15 cellular contexts compared by ENCODE assay signal in the genomic region with DNA sequence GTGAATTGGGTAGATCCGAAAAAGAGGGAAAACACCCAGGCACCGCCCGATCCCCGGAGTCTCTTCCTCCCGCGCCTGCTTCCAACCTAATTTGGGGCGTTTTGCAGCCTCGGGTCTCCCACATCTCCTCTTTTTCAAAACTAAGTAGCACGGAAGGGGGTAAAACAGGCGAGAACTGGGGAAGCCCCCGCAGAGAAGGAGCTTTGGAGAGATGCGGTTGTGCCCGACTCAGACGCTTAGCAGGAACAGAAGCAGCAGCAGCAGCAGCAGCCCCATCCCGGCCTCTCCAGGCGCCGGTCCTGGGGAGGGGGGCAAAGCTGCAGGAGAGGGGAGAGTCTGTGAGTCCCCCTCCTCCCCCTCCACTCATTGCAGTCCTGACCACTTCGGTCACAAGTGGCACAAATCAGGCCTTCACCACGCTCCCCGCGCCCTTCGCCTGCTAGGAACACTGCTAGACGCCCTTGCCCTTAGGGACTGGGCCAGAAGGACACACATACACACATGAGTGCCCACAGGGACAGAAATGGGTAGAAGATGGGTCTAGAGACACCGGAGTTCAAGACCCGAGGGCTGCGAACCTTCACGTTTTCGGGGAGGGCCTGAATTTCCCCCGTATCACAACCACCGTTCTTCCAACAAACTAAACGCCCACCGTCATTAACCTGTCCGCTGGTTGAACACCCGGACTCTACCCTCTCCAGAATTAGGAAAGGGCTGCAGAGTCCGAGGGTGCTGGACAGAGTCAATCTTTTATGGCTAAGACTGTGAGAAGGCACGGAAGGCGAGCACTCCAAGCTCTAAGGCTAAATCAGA.
DNase-seq lines count a peak whose midpoint lies in the region; ATAC-seq and TF ChIP-seq lines count a peak whose summit lies in the region.
"Had no signal": no experiment of that assay in that cellular context is flagged by ENCODE, and none has a peak within 500 bp of the region (broad histone marks: within the 10 kb centered on the region; RNA-seq: fewer than 3 reads in every experiment).

No MANE protein-coding gene starts in this region.

- no peaks in the 10 kb centered on the region for H3K36me3 ChIP-seq in heart left ventricle
- H3K36me3 ChIP-seq: stomach had no signal

- TF ChIP-seq CTCF in heart left ventricle (IDR thresholded peaks at IDR 0.05) (no peak), type B pancreatic cell (conservative IDR thresholded peaks at IDR 0.05) (no peak)

- H3K9me3 ChIP-seq in right cardiac atrium (ENCODE audit: control insufficient read depth, low read length) (no peaks in the 10 kb centered on the region), heart left ventricle (no peaks in the 10 kb centered on the region)
- H3K9me3 ChIP-seq: stomach had no signal

- no peak for TF ChIP-seq POLR2A in heart left ventricle (IDR thresholded peaks at IDR 0.05)

- DNase-seq in right cardiac atrium (no peak), heart left ventricle (no peak), memory B cell (ENCODE audit: low spot score in 2 of 2) (no peak), type B pancreatic cell (ENCODE audit: extremely low spot score, unreplicated experiment) (no peak), DMS53 (lab: John Stamatoyannopoulos, UW) (no peak)
- DNase-seq in activated naive CD8-positive, alpha-beta T cell treated with anti-CD3 and anti-CD28 coated beads, Interleukin-2, amount 50 U/mL, for 24 hours: no peak
- no peak for DNase-seq in stimulated activated CD4-positive, alpha-beta T cell treated with anti-CD3 and anti-CD28 coated beads, Interleukin-15, amount 100 ng/mL, for 24 hours
- DNase-seq: activated naive CD8-positive, alpha-beta T cell treated with anti-CD3 and anti-CD28 coated beads, Interleukin-2, amount 10 ng/mL, durations not matched to agents 7 days and 5 days; DMS 273 treated with DMSO at 0.1 percent for 48 hours; GOT3; KBM-7; NCI-H1417; stomach; SW 1271 had no signal

- no peaks in the 10 kb centered on the region for H3K36me3 Mint-ChIP-seq in activated naive CD8-positive, alpha-beta T cell treated with anti-CD3 and anti-CD28 coated beads, Interleukin-2, amount 50 U/mL, for 24 hours (ENCODE audit: low read depth)
- H3K36me3 Mint-ChIP-seq in memory B cell (no peaks in the 10 kb centered on the region), type B pancreatic cell (no peaks in the 10 kb centered on the region)
- H3K36me3 Mint-ChIP-seq: activated naive CD8-positive, alpha-beta T cell treated with anti-CD3 and anti-CD28 coated beads, Interleukin-2, amount 10 ng/mL, durations not matched to agents 7 days and 5 days had no signal

- ATAC-seq in right cardiac atrium: no peak
- ATAC-seq in heart left ventricle: no peak
- ATAC-seq in activated naive CD8-positive, alpha-beta T cell treated with anti-CD3 and anti-CD28 coated beads, Interleukin-2, amount 50 U/mL, for 24 hours: no peak
- no peak for ATAC-seq in memory B cell (ENCODE audit: low read depth)
- ATAC-seq in GM21515 (IDR thresholded peaks at IDR 0.05; ENCODE audit: unreplicated experiment): no peak

- H3K4me1 ChIP-seq in right cardiac atrium (ENCODE audit: control insufficient read depth, insufficient read depth, low read length): peaks cover 8% of the 10 kb centered on the region
- peaks cover 0 to 52% (median 14%) of the 10 kb centered on the region in 12 donors for H3K4me1 ChIP-seq in heart left ventricle

- peaks cover 28% of the 10 kb centered on the region for H3K4me1 Mint-ChIP-seq in activated naive CD8-positive, alpha-beta T cell treated with anti-CD3 and anti-CD28 coated beads, Interleukin-2, amount 50 U/mL, for 24 hours
- H3K4me1 Mint-ChIP-seq in memory B cell: peaks cover 24% of the 10 kb centered on the region
- H3K4me1 Mint-ChIP-seq in type B pancreatic cell (ENCODE audit: unreplicated experiment): peaks cover 7% of the 10 kb centered on the region

- H3K4me3 ChIP-seq in right cardiac atrium (ENCODE audit: low read length): peak overlapping the region; percentile 8
- H3K4me3 ChIP-seq in heart left ventricle: peak overlapping the region in 3 of 12 donors; percentile 8 to 38 (median 10)

- H3K27ac ChIP-seq in right cardiac atrium (ENCODE audit: low read length): no peak overlapping the region
- no peak overlapping the region for H3K27ac ChIP-seq in heart left ventricle
- H3K27ac ChIP-seq: stomach had no signal

- no peaks in the 10 kb centered on the region for H3K9me3 Mint-ChIP-seq in activated naive CD8-positive, alpha-beta T cell treated with anti-CD3 and anti-CD28 coated beads, Interleukin-2, amount 50 U/mL, for 24 hours
- no peaks in the 10 kb centered on the region for H3K9me3 Mint-ChIP-seq in memory B cell
- H3K9me3 Mint-ChIP-seq in type B pancreatic cell: no peaks in the 10 kb centered on the region
- H3K9me3 Mint-ChIP-seq: activated naive CD8-positive, alpha-beta T cell treated with anti-CD3 and anti-CD28 coated beads, Interleukin-2, amount 10 ng/mL, durations not matched to agents 7 days and 5 days had no signal

- peak overlapping the region; percentile 29 for H3K4me3 Mint-ChIP-seq in activated naive CD8-positive, alpha-beta T cell treated with anti-CD3 and anti-CD28 coated beads, Interleukin-2, amount 50 U/mL, for 24 hours
- H3K4me3 Mint-ChIP-seq in memory B cell (peak overlapping the region; percentile 17), type B pancreatic cell (peak overlapping the region; percentile 89)

- WGBS in right cardiac atrium: 8% methylated on average over 37 of the region's 37 CpGs
- WGBS in heart left ventricle, 4 donors: 6 to 12% (median 8%) methylated on average over 30 to 37 of the region's 37 CpGs

- no peak overlapping the region for H3K27ac Mint-ChIP-seq in activated naive CD8-positive, alpha-beta T cell treated with anti-CD3 and anti-CD28 coated beads, Interleukin-2, amount 50 U/mL, for 24 hours
- H3K27ac Mint-ChIP-seq in memory B cell (no peak overlapping the region), type B pancreatic cell (no peak overlapping the region)
- H3K27ac Mint-ChIP-seq: activated naive CD8-positive, alpha-beta T cell treated with anti-CD3 and anti-CD28 coated beads, Interleukin-2, amount 10 ng/mL, durations not matched to agents 7 days and 5 days had no signal

- intact Hi-C loops in right cardiac atrium (cut with DNase I) (no loop called here), heart left ventricle (cut with DNase I) (no loop called here)

- peaks cover 83% of the 10 kb centered on the region for H3K27me3 Mint-ChIP-seq in activated naive CD8-positive, alpha-beta T cell treated with anti-CD3 and anti-CD28 coated beads, Interleukin-2, amount 50 U/mL, for 24 hours
- H3K27me3 Mint-ChIP-seq in memory B cell (peaks cover 34% of the 10 kb centered on the region), type B pancreatic cell (peaks cover 98% of the 10 kb centered on the region)

- H3K27me3 ChIP-seq in right cardiac atrium (ENCODE audit: control insufficient read depth, insufficient read depth) (no peaks in the 10 kb centered on the region), heart left ventricle (peaks cover 49 to 99% (median 83%) of the 10 kb centered on the region in 9 donors)

Comparison
In these comparisons a context has a peak if more than half of its experiments do, and no peak if none do; other contexts are left out.
1. H3K4me3 Mint-ChIP-seq: peak in every context shown above with its lines; median percentile 89 in type B pancreatic cell; 29 in activated naive CD8-positive, alpha-beta T cell treated with anti-CD3 and anti-CD28 coated beads, Interleukin-2, amount 50 U/mL, for 24 hours; 17 in memory B cell.